In genomic region chr16:66934138-66934838, GRCh38 we compare ENCODE assay signal across 8 cellular contexts. TPM values are rescaled to one million over a fixed set of nuclear protein-coding genes. Genes with fewer than 3 reads are reported as not detected.
DNase-seq lines count a peak whose midpoint lies in the region; ATAC-seq and TF ChIP-seq lines count a peak whose summit lies in the region.

Gene CIAO2B, minus strand, starts transcription at chr16:66934402. Its CDS starts 38 bp downstream, at chr16:66934364.

- TF ChIP-seq CTCF in colonic mucosa (IDR thresholded peaks at IDR 0.05): no peak

- H3K9me3 ChIP-seq in colonic mucosa: no peaks in the 10 kb centered on the region

- ATAC-seq in HG03196 (IDR thresholded peaks at IDR 0.05; ENCODE audit: unreplicated experiment) (peak; percentile 63), left colon (peak; percentile 65)

- peaks cover 43% of the 10 kb centered on the region for H3K36me3 Mint-ChIP-seq in activated CD4-positive, alpha-beta T cell treated with anti-CD3 and anti-CD28 coated beads, Interleukin-2, amount 10 ng/mL, durations not matched to agents 24 days and 14 days (ENCODE audit: low read depth)

- peak within 1 kb of the TSS; percentile 94 for H3K4me3 ChIP-seq in colonic mucosa

- H3K4me3 Mint-ChIP-seq in activated CD4-positive, alpha-beta T cell treated with anti-CD3 and anti-CD28 coated beads, Interleukin-2, amount 10 ng/mL, durations not matched to agents 24 days and 14 days: peak within 1 kb of the TSS; percentile 99

- H3K27me3 ChIP-seq in colonic mucosa: no peaks in the 10 kb centered on the region

- peaks cover 20% of the 10 kb centered on the region for H3K4me1 ChIP-seq in colonic mucosa

- DNase-seq in AG08396 (ENCODE audit: low spot score) (peak; percentile 91), NCI-H510A treated with DMSO at 0.1 percent for 48 hours (lab: John Stamatoyannopoulos, UW) (peak; percentile 35), colonic mucosa (peak; percentile 92), left colon (peak; percentile 86 to 93)
- peak; percentile 98 for DNase-seq in activated CD4-positive, alpha-beta T cell treated with anti-CD3 and anti-CD28 coated beads, Interleukin-2, amount 10 ng/mL, durations not matched to agents 24 days and 14 days
- peak; percentile 81 to 86 for DNase-seq in stimulated activated CD4-positive, alpha-beta T cell treated with anti-CD3 and anti-CD28 coated beads, Interleukin-1b, Interleukin-23, amount 100 ng/mL, for 4 hours (ENCODE audit: low read depth in 2 of 2)

- intact Hi-C loops in activated CD4-positive, alpha-beta T cell treated with anti-CD3 and anti-CD28 coated beads, Interleukin-2, amount 10 ng/mL, durations not matched to agents 24 days and 14 days (cut with micrococcal nuclease): loop anchor here (2.0 kb wide), 1 partner anchor 103 kb away; the partner anchor contains the start of gene NAE1
- intact Hi-C loops in colonic mucosa (cut with DNase I) (loop anchor here (5.0 kb wide), 1 partner anchor 37 kb away; no protein-coding TSS in a partner anchor), left colon (cut with DNase I, micrococcal nuclease) (loop anchor here in 1 of 2 donors (5.0 kb wide), 1 partner anchor 37 kb away; no protein-coding TSS in a partner anchor)

- no peaks in the 10 kb centered on the region for H3K9me3 Mint-ChIP-seq in activated CD4-positive, alpha-beta T cell treated with anti-CD3 and anti-CD28 coated beads, Interleukin-2, amount 10 ng/mL, durations not matched to agents 24 days and 14 days

- in situ Hi-C loops in GM18951 (cut with MboI; ENCODE audit: low sequenced_read_pairs, unreplicated experiment): no loop called here

- H3K4me1 Mint-ChIP-seq in activated CD4-positive, alpha-beta T cell treated with anti-CD3 and anti-CD28 coated beads, Interleukin-2, amount 10 ng/mL, durations not matched to agents 24 days and 14 days: peaks cover 43% of the 10 kb centered on the region

- H3K27ac ChIP-seq in colonic mucosa: peak within 1 kb of the TSS; percentile 86

- peak within 1 kb of the TSS; percentile 97 to 99 for H3K9ac ChIP-seq in colonic mucosa (ENCODE audit: low read depth in 2 of 2, low read length in 2 of 2)

- no peaks in the 10 kb centered on the region for H3K36me3 ChIP-seq in colonic mucosa

- H3K27ac Mint-ChIP-seq in activated CD4-positive, alpha-beta T cell treated with anti-CD3 and anti-CD28 coated beads, Interleukin-2, amount 10 ng/mL, durations not matched to agents 24 days and 14 days: peak within 1 kb of the TSS; percentile 98

- H3K27me3 Mint-ChIP-seq in activated CD4-positive, alpha-beta T cell treated with anti-CD3 and anti-CD28 coated beads, Interleukin-2, amount 10 ng/mL, durations not matched to agents 24 days and 14 days: no peaks in the 10 kb centered on the region

- peak; percentile 91 for TF ChIP-seq POLR2A in GM18951 (IDR thresholded peaks at IDR 0.05; ENCODE audit: extremely low read depth, insufficient read depth, insufficient read length)

RNA-seq across cellular contexts. Expression of gene CIAO2B, which starts in this region (rescaled TPM):
- 170 and 176 TPM in 2 replicates for total RNA-seq in activated CD4-positive, alpha-beta T cell treated with anti-CD3 and anti-CD28 coated beads, Interleukin-2, amount 10 ng/mL, durations not matched to agents 24 days and 14 days
- total RNA-seq in colonic mucosa: 100 to 1,000 TPM; 105 to 146 TPM
- 100 to 1,000 TPM in 1 of 2 donors, 10 to 100 TPM in 1; 82.7 to 109 TPM for total RNA-seq in left colon

Comparison
In these comparisons a context has a peak if more than half of its experiments do, and no peak if none do; other contexts are left out.
1. Peak in every context shown above with its lines: DNase-seq, ATAC-seq, H3K4me3 ChIP-seq and H3K27ac ChIP-seq.
2. DNase-seq: peak in every context shown above with its lines; median percentile 98 in activated CD4-positive, alpha-beta T cell treated with anti-CD3 and anti-CD28 coated beads, Interleukin-2, amount 10 ng/mL, durations not matched to agents 24 days and 14 days; 92 in colonic mucosa; 91 in AG08396; 90 in left colon; 84 in stimulated activated CD4-positive, alpha-beta T cell treated with anti-CD3 and anti-CD28 coated beads, Interleukin-1b, Interleukin-23, amount 100 ng/mL, for 4 hours; 35 in NCI-H510A treated with DMSO at 0.1 percent for 48 hours.